8 cellular contexts compared by ENCODE assay signal in the genomic region with DNA sequence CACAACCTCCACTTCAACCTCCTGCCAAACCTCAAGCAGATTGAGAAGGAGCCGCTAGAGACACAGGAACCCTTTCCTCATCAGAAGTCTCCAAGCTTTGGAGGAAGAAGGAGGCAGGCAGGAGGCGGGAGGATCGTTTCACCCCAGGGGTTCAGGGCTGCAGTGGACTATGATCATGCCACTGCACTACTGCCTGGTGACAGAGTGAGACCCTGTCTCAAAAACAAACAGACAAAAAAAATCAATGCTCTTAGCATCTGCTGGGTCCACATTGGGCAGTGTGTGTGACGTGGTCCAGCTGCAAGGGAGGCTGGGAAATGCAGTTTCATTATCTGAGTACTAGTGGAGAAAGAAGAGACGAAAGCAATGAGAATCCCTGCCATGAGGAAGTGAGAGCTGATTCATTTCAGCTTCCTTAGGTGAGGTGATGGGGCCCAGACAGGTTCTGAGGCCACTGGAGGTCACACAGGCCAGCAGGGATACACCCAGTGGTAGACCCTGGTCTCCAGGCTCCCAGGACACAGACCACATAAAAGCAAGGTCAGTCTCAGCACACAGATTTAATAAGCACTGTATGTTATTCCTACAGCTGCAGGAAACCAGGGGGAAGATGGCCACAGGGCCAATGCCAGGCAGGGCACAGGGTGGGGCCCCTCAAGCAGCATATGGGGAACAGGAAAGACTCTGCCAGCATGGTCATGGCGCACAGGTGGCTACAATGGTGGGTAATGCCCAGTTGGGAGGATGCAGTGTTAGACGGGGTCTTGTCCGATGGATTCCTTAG. TPM values are rescaled to one million over a fixed set of nuclear protein-coding genes. Genes with fewer than 3 reads are reported as not detected.
A peak's percentile ranks its signal among the peaks of the same experiment; 100 is the strongest.
DNase-seq lines count a peak whose midpoint lies in the region; ATAC-seq, FAIRE-seq and TF ChIP-seq lines count a peak whose summit lies in the region.

No MANE protein-coding gene starts in this region.

- peaks cover 2% of the 10 kb centered on the region; the same call in 1 of the 2 replicates for H3K23me2 ChIP-seq in H1 (ENCODE audit: low read depth, low read length)

- H3K4me2 ChIP-seq in H1 (ENCODE audit: insufficient read depth in 1 of 2, low read depth in 2 of 2, low read length in 2 of 2): no peak overlapping the region

- intact Hi-C loops in pancreas (cut with DNase I): no loop called here

- H4K20me1 ChIP-seq in H1 (replicated peaks in 1 of 2; ENCODE audit: control insufficient read depth in 1 of 2, insufficient read depth in 2 of 2, low read length in 2 of 2): peaks cover 0 to 2% of the 10 kb centered on the region in 2 experiments

- ATAC-seq in GM21515 (IDR thresholded peaks at IDR 0.05; ENCODE audit: unreplicated experiment) (peak; percentile 91), HG03565 (IDR thresholded peaks at IDR 0.05; ENCODE audit: unreplicated experiment) (peak; percentile 94), pancreas (no peak)

- H3K79me1 ChIP-seq in H1 (ENCODE audit: low read depth, low read length): no peaks in the 10 kb centered on the region

- TF ChIP-seq CTCF in H1 (IDR thresholded peaks at IDR 0.05; ENCODE audit: control extremely low read depth in 1 of 3, insufficient read depth in 1 of 3, low read depth in 1 of 3, low read length in 3 of 3): no peak
- no peak for TF ChIP-seq CTCF in pancreas (IDR thresholded peaks at IDR 0.05)

- H3K79me2 ChIP-seq in H1 (ENCODE audit: control insufficient read depth in 1 of 2, insufficient read depth in 2 of 2, low read length in 2 of 2): no peaks in the 10 kb centered on the region

- peak; percentile 95 for FAIRE-seq in GM18507 (lab: Jason Lieb, UNC)
- FAIRE-seq in H1 (lab: Jason Lieb, UNC): no peak
- FAIRE-seq in pancreas (lab: Jason Lieb, UNC): no peak

- POLR2A ChIA-PET in H1 (lab: Charles Lee; ENCODE audit: partially characterized antibody): no interaction called here

- H3K27ac ChIP-seq in H1 (ENCODE audit: low read depth, low read length) (no peak overlapping the region), pancreas (no peak overlapping the region)

- H3K36me3 ChIP-seq in H1 (ENCODE audit: control insufficient read depth in 2 of 4, insufficient read depth in 4 of 4, low read length in 3 of 4) (peaks cover 0 to 5% (median 0%) of the 10 kb centered on the region in 4 experiments; a peak in 1 of 8 replicates), pancreas (no peaks in the 10 kb centered on the region)

- H3K56ac ChIP-seq in H1 (replicated peaks; ENCODE audit: insufficient read length, low read depth, low read length): no peak overlapping the region

- no peak overlapping the region for H3K18ac ChIP-seq in H1 (ENCODE audit: extremely low read depth, low read length)

- TF ChIP-seq EP300 in H1 (IDR thresholded peaks at IDR 0.05; ENCODE audit: borderline replicate concordance in 1 of 2, low read depth in 2 of 2, low read length in 2 of 2): no peak

- CTCF ChIA-PET in H1 (lab: Charles Lee; ENCODE audit: partially characterized antibody): interaction anchor here (0.6 to 5.3 kb wide), 11 partner anchors 9 to 1701 kb away, joined by 3 to 28 read pairs (median 4); no protein-coding TSS in a partner anchor

- H4K5ac ChIP-seq in H1 (ENCODE audit: insufficient read length, low read depth, low read length): no peak overlapping the region

- no peak overlapping the region for H2BK12ac ChIP-seq in H1 (ENCODE audit: low read depth, low read length)

- H2BK20ac ChIP-seq in H1 (ENCODE audit: low read length): no peak overlapping the region

- TF ChIP-seq POLR2A in H1 (IDR thresholded peaks at IDR 0.05; ENCODE audit: control extremely low read depth in 1 of 2, low read depth in 2 of 2, low read length in 2 of 2): no peak

- H2AFZ ChIP-seq in H1 (ENCODE audit: low read length): no peak overlapping the region

- TF ChIP-seq RAD21 in H1 (IDR thresholded peaks at IDR 0.05 in 1 of 2, conservative IDR thresholded peaks at IDR 0.05 in 1 of 2; ENCODE audit: low read depth in 2 of 2, low read length in 2 of 2): no peak

- 71% methylated on average over 8 of the region's 8 CpGs; no CpG with 5 or more reads in 1 of the 2 experiments for WGBS in H1 (ENCODE audit: extremely low coverage in 1 of 2, insufficient coverage in 1 of 2, insufficient read length in 1 of 2, insufficient replicate concordance in 2 of 2, low coverage in 1 of 2, low lambda C conversion rate in 2 of 2, missing lambda C conversion rate in 1 of 2), 2 experiments
- 64 to 66% methylated on average over 8 of the region's 8 CpGs for WGBS in pancreas, 2 donors

- H3K27me3 ChIP-seq in H1 (replicated peaks in 1 of 4; ENCODE audit: control insufficient read depth in 3 of 4, extremely low read depth in 1 of 4, insufficient read depth in 3 of 4, low read length in 3 of 4) (peaks cover 0 to 2% (median 0%) of the 10 kb centered on the region in 4 experiments; a peak in 1 of 7 replicates), pancreas (no peaks in the 10 kb centered on the region)

- H3K4me1 ChIP-seq in H1 (replicated peaks in 1 of 4; ENCODE audit: control insufficient read depth in 3 of 4, insufficient read depth in 4 of 4, low read length in 3 of 4): peaks cover 0 to 4% (median 0%) of the 10 kb centered on the region in 4 experiments; a peak in 3 of 7 replicates
- no peaks in the 10 kb centered on the region for H3K4me1 ChIP-seq in pancreas

- no peak overlapping the region for H3K14ac ChIP-seq in H1 (ENCODE audit: insufficient read length)

- peaks cover 0 to 17% of the 10 kb centered on the region in 2 experiments; a peak in 2 of 4 replicates for H3K9me3 ChIP-seq in H1 (ENCODE audit: insufficient read depth in 2 of 2, low read depth in 1 of 2, low read length in 1 of 2)
- H3K9me3 ChIP-seq in pancreas: no peaks in the 10 kb centered on the region

- H2BK5ac ChIP-seq in H1 (ENCODE audit: low read depth, low read length): no peak overlapping the region

- H4K8ac ChIP-seq in H1 (ENCODE audit: extremely low read depth, insufficient read depth, low read length): 0 out of 2 replicates have a peak overlapping the region, but pooled peaks have one; percentile 28

- no peak overlapping the region for H4K91ac ChIP-seq in H1 (replicated peaks; ENCODE audit: insufficient read length, low read length)

- H3K4me3 ChIP-seq in H1 (ENCODE audit: extremely low read depth in 1 of 4, insufficient read depth in 2 of 4, low read depth in 3 of 4, low read length in 4 of 4) (no peak overlapping the region), pancreas (no peak overlapping the region)

- DNase-seq in GM18507 (ENCODE audit: extremely low spot score, insufficient read length, low read depth): peak; percentile 72
- no peak for DNase-seq in H1 (ENCODE audit: low read depth in 1 of 2, low spot score in 2 of 2)
- no peak for DNase-seq in LoVo (ENCODE audit: low spot score)
- no peak for DNase-seq in pancreas
- no peak for DNase-seq in NCI-H524 (lab: John Stamatoyannopoulos, UW)
- no peak for DNase-seq in cerebellum (ENCODE audit: low spot score)

- H2BK120ac ChIP-seq in H1 (replicated peaks; ENCODE audit: low read depth, low read length): no peak overlapping the region

- no peak overlapping the region; a peak in 1 of 7 replicates for H3K9ac ChIP-seq in H1 (replicated peaks in 1 of 4; ENCODE audit: extremely low read depth in 1 of 4, low read depth in 3 of 4, low read length in 3 of 4)

- H3K23ac ChIP-seq in H1 (ENCODE audit: insufficient read length): no peak overlapping the region

- H2BK15ac ChIP-seq in H1 (ENCODE audit: low read length): no peak overlapping the region

- no peak overlapping the region for H3K4ac ChIP-seq in H1 (replicated peaks; ENCODE audit: insufficient read length, low read depth, low read length)

- no peak overlapping the region for H2AK5ac ChIP-seq in H1 (ENCODE audit: low read depth, low read length)

TF ChIP-seq in H1, 55 proteins besides CTCF, POLR2A, EP300 and RAD21 (continues in another document):
- TF ChIP-seq CBX8 (IDR thresholded peaks at IDR 0.05; ENCODE audit: borderline replicate concordance, low read depth, low read length): no peak
- TF ChIP-seq FOSL1 (IDR thresholded peaks at IDR 0.05; ENCODE audit: insufficient read depth, low read depth, low read length): no peak
- no peak for TF ChIP-seq RBBP5 (IDR thresholded peaks at IDR 0.05; ENCODE audit: borderline replicate concordance, low read depth, low read length)

RNA-seq across cellular contexts. Expression of gene GFRA4, which starts 4.3 kb away (rescaled TPM):
- total RNA-seq in H1 (2021; fragmentation: NEBNext Ultra II Directional; extraction: Animal tissue kit (Norgen Biotek cat#: 25700)): not detected in 2 replicates
- polyA plus RNA-seq in H1 (2011; rRNA removed) (0.05 TPM in 1 of 2 replicates, not detected in the other), pancreas (not detected)
- not detected for polyA plus RNA-seq in H1 (2011; cell fraction: cytosol; rRNA removed)
- 0.13 TPM for polyA plus RNA-seq in H1 (2011; cell fraction: nucleus; rRNA removed)
- polyA plus RNA-seq in H1 (2012, experiment 1 of 2): not detected in 4 replicates
- polyA plus RNA-seq in H1 (2012, experiment 2 of 2): not detected
- not detected for polyA plus RNA-seq in H1 (2013, experiment 1 of 2)
- polyA plus RNA-seq in H1 (2013, experiment 2 of 2): not detected
- polyA minus RNA-seq in H1 (2011; rRNA and poly(A)+ RNA removed): not detected in 2 replicates
- not detected for polyA minus RNA-seq in H1 (2011; cell fraction: cytosol; rRNA and poly(A)+ RNA removed)
- not detected for polyA minus RNA-seq in H1 (2011; cell fraction: nucleus; rRNA and poly(A)+ RNA removed)
- total RNA-seq in pancreas (not detected), cerebellum (not detected)

RNA-seq across cellular contexts. Expression of gene ADAM33, which starts 22.9 kb away (rescaled TPM):
- 5.7 and 6.0 TPM in 2 replicates for total RNA-seq in H1 (2021; fragmentation: NEBNext Ultra II Directional; extraction: Animal tissue kit (Norgen Biotek cat#: 25700))
- polyA plus RNA-seq in H1 (2011; rRNA removed) (4.2 and 7.0 TPM in 2 replicates), pancreas (10 to 100 TPM; 17.3 to 20.9 TPM)
- polyA plus RNA-seq in H1 (2011; cell fraction: cytosol; rRNA removed): 5.8 TPM
- polyA plus RNA-seq in H1 (2011; cell fraction: nucleus; rRNA removed): 49.2 TPM
- 4.7 to 8.5 TPM (median 6.9 TPM) in 4 replicates for polyA plus RNA-seq in H1 (2012, experiment 1 of 2)
- polyA plus RNA-seq in H1 (2012, experiment 2 of 2): 3.2 TPM
- 4.5 TPM for polyA plus RNA-seq in H1 (2013, experiment 1 of 2)
- polyA plus RNA-seq in H1 (2013, experiment 2 of 2): 4.1 TPM
- polyA minus RNA-seq in H1 (2011; rRNA and poly(A)+ RNA removed): 1.6 and 2.3 TPM in 2 replicates
- 1.6 TPM for polyA minus RNA-seq in H1 (2011; cell fraction: cytosol; rRNA and poly(A)+ RNA removed)
- polyA minus RNA-seq in H1 (2011; cell fraction: nucleus; rRNA and poly(A)+ RNA removed): 10.8 TPM
- total RNA-seq in pancreas (1 to 10 TPM in 3 of 6 donors, under 1 TPM in 3; 0.67 to 5.7 (median 1.8) TPM), cerebellum (6.3 TPM)

RNA-seq across cellular contexts. Expression of gene SIGLEC1, which starts 53.5 kb away (rescaled TPM):
- not detected in 2 replicates for total RNA-seq in H1 (2021; fragmentation: NEBNext Ultra II Directional; extraction: Animal tissue kit (Norgen Biotek cat#: 25700))
- polyA plus RNA-seq in H1 (2011; rRNA removed) (0.02 TPM in 2 replicates), pancreas (1 to 10 TPM; 1.0 to 2.5 TPM)
- polyA plus RNA-seq in H1 (2011; cell fraction: cytosol; rRNA removed): not detected
- polyA plus RNA-seq in H1 (2011; cell fraction: nucleus; rRNA removed): 0.04 TPM
- not detected in 4 replicates for polyA plus RNA-seq in H1 (2012, experiment 1 of 2)
- polyA plus RNA-seq in H1 (2012, experiment 2 of 2): not detected
- not detected for polyA plus RNA-seq in H1 (2013, experiment 1 of 2)
- polyA plus RNA-seq in H1 (2013, experiment 2 of 2): not detected
- polyA minus RNA-seq in H1 (2011; rRNA and poly(A)+ RNA removed): not detected in 2 replicates
- not detected for polyA minus RNA-seq in H1 (2011; cell fraction: cytosol; rRNA and poly(A)+ RNA removed)
- not detected for polyA minus RNA-seq in H1 (2011; cell fraction: nucleus; rRNA and poly(A)+ RNA removed)
- total RNA-seq in pancreas (1 to 10 TPM in 3 of 6 donors, under 1 TPM in 3; 0.09 to 3.7 (median 1.6) TPM), cerebellum (0.82 TPM)

Comparison
In these comparisons a context has a peak if more than half of its experiments do, and no peak if none do; other contexts are left out.
1. ATAC-seq: peak in GM21515 (single experiment) and HG03565 (single experiment); none in pancreas (0 of 4).